ENCODE assay signal across 25 cellular contexts in genomic region chr16:53779186-53779585, GRCh38.
DNase-seq lines count a peak whose midpoint lies in the region; ATAC-seq and TF ChIP-seq lines count a peak whose summit lies in the region.
"Had no signal": no experiment of that assay in that cellular context is flagged by ENCODE, and none has a peak within 500 bp of the region (broad histone marks: within the 10 kb centered on the region; RNA-seq: fewer than 3 reads in every experiment).

No MANE protein-coding gene starts in this region.

- TF ChIP-seq POLR2A in breast epithelium (IDR thresholded peaks at IDR 0.05) (no peak), suprapubic skin (IDR thresholded peaks at IDR 0.05) (no peak)

- H3K4me3 Mint-ChIP-seq in MCF 10A (ENCODE audit: unreplicated experiment): no peak overlapping the region
- H3K4me3 Mint-ChIP-seq: CD4-positive, CD25-positive, alpha-beta regulatory T cell had no signal

- ATAC-seq in GM18861 (IDR thresholded peaks at IDR 0.05; ENCODE audit: unreplicated experiment): no peak
- ATAC-seq: GM12878, HCT116, HepG2 had no signal

- H3K27ac ChIP-seq in breast epithelium: peak overlapping the region; percentile 80 to 84
- H3K27ac ChIP-seq in caudate nucleus (ENCODE audit: low read depth, low read length): peak overlapping the region; percentile 32
- peak overlapping the region; percentile 71 for H3K27ac ChIP-seq in suprapubic skin
- H3K27ac ChIP-seq: Peyer's patch had no signal

- no peaks in the 10 kb centered on the region for H3K36me3 ChIP-seq in breast epithelium
- H3K36me3 ChIP-seq in suprapubic skin: no peaks in the 10 kb centered on the region
- H3K36me3 ChIP-seq: MG63, Peyer's patch had no signal

- no peaks in the 10 kb centered on the region for H3K9me3 Mint-ChIP-seq in MCF 10A (ENCODE audit: unreplicated experiment)
- H3K9me3 Mint-ChIP-seq: CD4-positive, CD25-positive, alpha-beta regulatory T cell had no signal

- H3K4me3 ChIP-seq in breast epithelium: no peak overlapping the region
- no peak overlapping the region for H3K4me3 ChIP-seq in suprapubic skin
- H3K4me3 ChIP-seq: GM12878, MG63, Peyer's patch had no signal

- peaks cover 64% of the 10 kb centered on the region for H3K4me1 Mint-ChIP-seq in MCF 10A (ENCODE audit: insufficient read depth, unreplicated experiment)

- WGBS in suprapubic skin: 66% methylated on average over 3 of the region's 3 CpGs

- no TSS peak for BruUV-seq in MCF 10A (replicated peaks; lab: Mats Ljungman, UMichigan)

- no peaks in the 10 kb centered on the region for H3K27me3 Mint-ChIP-seq in MCF 10A (ENCODE audit: insufficient read depth, unreplicated experiment)
- H3K27me3 Mint-ChIP-seq: CD4-positive, CD25-positive, alpha-beta regulatory T cell had no signal

- TF ChIP-seq CTCF in breast epithelium (IDR thresholded peaks at IDR 0.05) (no peak), MCF 10A (IDR thresholded peaks at IDR 0.05; ENCODE audit: unreplicated experiment) (no peak), suprapubic skin (IDR thresholded peaks at IDR 0.05) (no peak)

- DNase-seq in breast epithelium (ENCODE audit: low spot score in 2 of 2) (no peak), MCF 10A (ENCODE audit: unreplicated experiment) (no peak), SK-MEL-5 (ENCODE audit: low read depth, low spot score) (peak; percentile 68), caudate nucleus (lab: John Stamatoyannopoulos, UW) (no peak), suprapubic skin (ENCODE audit: low spot score in 2 of 2) (no peak), SHP77 treated with DMSO at 0.1 percent for 48 hours (lab: John Stamatoyannopoulos, UW) (no peak), iPS-NIHi11 (ENCODE audit: low spot score) (no peak)
- DNase-seq: CD4-positive, CD25-positive, alpha-beta regulatory T cell; GDM1; Kasumi-1; MG63; NCI-H1105 treated with DMSO at 0.1 percent for 48 hours; NCI-H146; NCI-H1930; NCI-H2171; NCI-H226; NCI-H510A; NCI-H69; Peyer's patch; SIG-M5; SK-N-SH had no signal

- no peaks in the 10 kb centered on the region for H3K27me3 ChIP-seq in breast epithelium
- H3K27me3 ChIP-seq in suprapubic skin: no peaks in the 10 kb centered on the region
- H3K27me3 ChIP-seq: MG63, Peyer's patch had no signal

- no peak overlapping the region for H3K27ac Mint-ChIP-seq in MCF 10A (ENCODE audit: low read depth, unreplicated experiment)

- TF ChIP-seq EP300 in suprapubic skin (IDR thresholded peaks at IDR 0.05): no peak

- CTCF ChIA-PET in MCF 10A (lab: Yijun Ruan, JAX): interaction anchor here (0.6 to 1.2 kb wide), 3 partner anchors 101 to 111 kb away, joined by 3 to 5 read pairs (median 3); no protein-coding TSS in a partner anchor

- H3K4me1 ChIP-seq in breast epithelium (peaks cover 0 to 9% of the 10 kb centered on the region in 2 donors), suprapubic skin (peaks cover 66% of the 10 kb centered on the region)

- intact Hi-C loops in breast epithelium (cut with DNase I; ENCODE audit: low total_unique reads) (no loop called here), MCF 10A (cut with micrococcal nuclease) (loop anchor here (10.0 kb wide), 3 partner anchors 166 to 1686 kb away; no protein-coding TSS in a partner anchor)

- in situ Hi-C loops in SK-MEL-5 (cut with HindIII; ENCODE audit: low pct_unique_long_range_greater_than_20kb, low sequenced_read_pairs): no loop called here

- POLR2A ChIA-PET in MCF 10A (lab: Yijun Ruan, JAX): interaction anchor here (0.7 to 1.5 kb wide), 3 partner anchors 24 to 849 kb away, joined by 3 to 5 read pairs (median 4); no protein-coding TSS in a partner anchor

- H3K36me3 Mint-ChIP-seq in MCF 10A (ENCODE audit: insufficient read depth, unreplicated experiment): peaks cover 5% of the 10 kb centered on the region
- H3K36me3 Mint-ChIP-seq: CD4-positive, CD25-positive, alpha-beta regulatory T cell had no signal

- H3K9me3 ChIP-seq in breast epithelium (no peaks in the 10 kb centered on the region), suprapubic skin (no peaks in the 10 kb centered on the region)
- H3K9me3 ChIP-seq: MG63, Peyer's patch, SK-N-SH had no signal

Comparison
In these comparisons a context has a peak if more than half of its experiments do, and no peak if none do; other contexts are left out.
1. H3K27ac ChIP-seq: peak in every context shown above with its lines; median percentile 82 in breast epithelium; 71 in suprapubic skin; 32 in caudate nucleus.